1 cellular context compared by ENCODE assay signal in genomic region chr9:135650408-135650807, GRCh38.
A peak's percentile ranks its signal among the peaks of the same experiment; 100 is the strongest.
TF ChIP-seq lines count a peak whose summit lies in the region.

No MANE protein-coding gene starts in this region.

TF ChIP-seq in GM12878, 131 proteins besides CTCF, POLR2A, EP300 and RAD21:
- TF ChIP-seq SMARCA5 (IDR thresholded peaks at IDR 0.05) (no peak), PBX3 (IDR thresholded peaks at IDR 0.05; ENCODE audit: insufficient replicate concordance, low read depth, low read length) (peak; percentile 47), NFIC (IDR thresholded peaks at IDR 0.05; ENCODE audit: low read depth, low read length) (peak; percentile 70), BCL3 (IDR thresholded peaks at IDR 0.05; ENCODE audit: borderline replicate concordance, insufficient read depth, low read depth, low read length, poor library complexity, severe bottlenecking) (peak; percentile 97), TCF3 (IDR thresholded peaks at IDR 0.05; ENCODE audit: borderline replicate concordance, insufficient read depth, low read depth, low read length) (peak; percentile 67), ATF2 (IDR thresholded peaks at IDR 0.05; ENCODE audit: low read length) (0 out of 2 replicates have a peak, but pooled peaks have one; percentile 16)
TF ChIP-seq in GM12878: peak in this region for 5.
